ENCODE assay signal across 8 cellular contexts in the genomic region with DNA sequence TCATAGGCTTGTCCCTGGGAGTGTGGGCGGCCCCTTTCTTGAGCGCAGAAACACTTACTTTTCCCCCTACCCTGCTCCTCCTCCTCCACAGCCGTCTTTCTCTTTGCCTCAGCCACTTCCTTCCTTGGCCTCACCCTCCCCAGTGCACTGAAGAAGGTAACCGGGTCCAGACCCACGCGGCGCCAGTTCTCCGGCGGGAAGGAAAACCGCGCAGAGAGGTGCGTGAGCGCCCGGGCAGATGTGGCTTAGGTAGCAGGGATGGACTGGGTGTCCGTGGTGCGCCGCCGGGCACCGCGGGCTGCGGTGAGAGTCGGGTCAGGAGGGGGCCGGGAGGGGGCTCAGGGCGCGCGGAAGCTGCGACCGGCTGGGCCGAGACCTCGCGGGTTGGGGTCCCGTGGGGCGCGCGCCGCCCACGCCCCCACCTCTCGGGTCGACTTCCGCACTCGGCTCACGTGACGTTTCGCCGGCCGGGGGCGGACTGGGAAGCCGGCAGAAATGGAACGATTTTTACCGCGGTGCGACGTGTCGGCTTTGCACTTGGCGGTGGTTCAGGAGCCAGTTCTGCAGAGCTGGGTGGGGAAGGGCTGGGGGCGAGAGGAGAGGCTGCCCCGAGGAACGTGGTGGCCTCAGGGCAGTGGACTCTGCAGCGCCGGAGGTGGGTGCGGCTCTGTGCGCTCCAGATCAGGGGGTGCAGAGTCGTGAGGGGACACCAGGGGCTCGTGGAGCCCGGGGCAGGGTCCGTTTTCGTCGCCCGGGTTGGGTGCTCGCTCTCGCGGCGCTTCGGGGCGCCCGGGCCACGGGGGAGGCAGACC. TPM values are rescaled to one million over a fixed set of nuclear protein-coding genes. Genes with fewer than 3 reads are reported as not detected.
A peak's percentile ranks its signal among the peaks of the same experiment; 100 is the strongest.
DNase-seq lines count a peak whose midpoint lies in the region; ATAC-seq, FAIRE-seq and TF ChIP-seq lines count a peak whose summit lies in the region.

Gene ABRACL (plus strand): TSS at position 88 of the 812 bp plus-strand sequence. CDS start 5,416 bp downstream, outside the sequence.

- H3K4me2 ChIP-seq in A549, result peak within 1 kb of the TSS; percentile 82

- POLR2A ChIA-PET in A549 (lab: Yijun Ruan, JAX), result no interaction called here

- H3K9me3 ChIP-seq in A549 (no peaks in the 10 kb centered on the region), colonic mucosa (no peaks in the 10 kb centered on the region)

- no peaks in the 10 kb centered on the region for H3K36me3 ChIP-seq in colonic mucosa

- H3K4me1 ChIP-seq in A549, result peaks cover 9% of the 10 kb centered on the region; the same call in 2 of the 3 replicates
- H3K4me1 ChIP-seq in colonic mucosa, result no peaks in the 10 kb centered on the region

- H3K4me3 ChIP-seq in A549 (peak within 1 kb of the TSS; percentile 86), colonic mucosa (peak within 1 kb of the TSS; percentile 87)

- WGBS in A549 (ENCODE audit: missing lambda C conversion rate), result 0% methylated on average over 5 of the region's 77 CpGs

- TF ChIP-seq RAD21 in A549 (conservative IDR thresholded peaks at IDR 0.05 in 1 of 2, IDR thresholded peaks at IDR 0.05 in 1 of 2), result no peak

- H3K27ac ChIP-seq in A549 (peak within 1 kb of the TSS; percentile 83 to 94), colonic mucosa (peak within 1 kb of the TSS; percentile 85)

- peak within 1 kb of the TSS; percentile 57 to 93 for H3K9ac ChIP-seq in colonic mucosa (ENCODE audit: low read depth in 2 of 2, low read length in 2 of 2)

- peak; percentile 87 to 96 for ATAC-seq in A549
- ATAC-seq in GM18858 (IDR thresholded peaks at IDR 0.05; ENCODE audit: unreplicated experiment), result peak; percentile 17
- ATAC-seq in HG03095 (IDR thresholded peaks at IDR 0.05; ENCODE audit: unreplicated experiment), result peak; percentile 62
- peak; percentile 63 for ATAC-seq in left lobe of liver

- FAIRE-seq in A549 (lab: Jason Lieb, UNC), result no peak

- TF ChIP-seq POLR2A in A549 (IDR thresholded peaks at IDR 0.05; ENCODE audit: low read length), result peak; percentile 5; the same call in 1 of the 2 replicates

- intact Hi-C loops in colonic mucosa (cut with DNase I), result no loop called here

- DNase-seq in A549 (ENCODE audit: low read depth in 1 of 2, low spot score in 1 of 2), result peak; percentile 42 to 63
- DNase-seq in NCI-H345 treated with DMSO at 0.1 percent for 48 hours (lab: John Stamatoyannopoulos, UW; ENCODE audit: unreplicated experiment), result peak; percentile 50
- peak; percentile 79 to 87 for DNase-seq in activated CD4-positive, alpha-beta T cell treated with anti-CD3 and anti-CD28 coated beads for 4 hours
- DNase-seq in colonic mucosa, result peak; percentile 85
- peak; percentile 77 for DNase-seq in left lobe of liver (ENCODE audit: low spot score)
- DNase-seq in stimulated activated CD4-positive, alpha-beta T cell treated with anti-CD3 and anti-CD28 coated beads, Interleukin-2, amount 100 ng/mL, for 4 hours (ENCODE audit: low read depth), result peak; percentile 83

- CTCF ChIA-PET in A549 (lab: Yijun Ruan, JAX), result no interaction called here

- TF ChIP-seq EP300 in A549 (IDR thresholded peaks at IDR 0.05), result no peak

- TF ChIP-seq CTCF in A549 (IDR thresholded peaks at IDR 0.05) (no peak), colonic mucosa (IDR thresholded peaks at IDR 0.05) (no peak)

- H3K27me3 ChIP-seq in colonic mucosa, result no peaks in the 10 kb centered on the region

TF ChIP-seq in A549, 52 proteins besides CTCF, POLR2A, EP300 and RAD21 (continues in another document):
- no peak for TF ChIP-seq ZNF302 (CRISPR knock-in tag; IDR thresholded peaks at IDR 0.05)
- TF ChIP-seq PHF8 (IDR thresholded peaks at IDR 0.05; ENCODE audit: borderline replicate concordance, low read depth), result peak; percentile 43; the same call in 1 of the 2 replicates
- TF ChIP-seq RFX5 (IDR thresholded peaks at IDR 0.05), result no peak
- no peak for TF ChIP-seq HOXB13 (CRISPR knock-in tag; IDR thresholded peaks at IDR 0.05; ENCODE audit: low read depth)
- no peak for TF ChIP-seq FOSB (CRISPR knock-in tag; IDR thresholded peaks at IDR 0.05)
- no peak for TF ChIP-seq ZFP36 (IDR thresholded peaks at IDR 0.05; ENCODE audit: borderline replicate concordance, partially characterized antibody)
- TF ChIP-seq TP53 (CRISPR knock-in tag; IDR thresholded peaks at IDR 0.05), result no peak
- peak; percentile 68; the same call in 1 of the 2 replicates for TF ChIP-seq HDAC2 (IDR thresholded peaks at IDR 0.05)
- no peak for TF ChIP-seq CHD2 (IDR thresholded peaks at IDR 0.05; ENCODE audit: low read length, partially characterized antibody)
- TF ChIP-seq REST (IDR thresholded peaks at IDR 0.05), result no peak
- TF ChIP-seq BCL3 (IDR thresholded peaks at IDR 0.05), result no peak
- TF ChIP-seq PBX3 (IDR thresholded peaks at IDR 0.05), result no peak
- TF ChIP-seq RARB (CRISPR knock-in tag; IDR thresholded peaks at IDR 0.05), result no peak
- no peak for TF ChIP-seq KDM5A (IDR thresholded peaks at IDR 0.05)
- TF ChIP-seq, protein P1, sequence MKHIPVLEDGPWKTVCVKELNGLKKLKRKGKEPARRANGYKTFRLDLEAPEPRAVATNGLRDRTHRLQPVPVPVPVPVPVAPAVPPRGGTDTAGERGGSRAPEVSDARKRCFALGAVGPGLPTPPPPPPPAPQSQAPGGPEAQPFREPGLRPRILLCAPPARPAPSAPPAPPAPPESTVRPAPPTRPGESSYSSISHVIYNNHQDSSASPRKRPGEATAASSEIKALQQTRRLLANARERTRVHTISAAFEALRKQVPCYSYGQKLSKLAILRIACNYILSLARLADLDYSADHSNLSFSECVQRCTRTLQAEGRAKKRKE (CRISPR knock-in tag; IDR thresholded peaks at IDR 0.05; ENCODE audit: low read depth), result no peak
- no peak for TF ChIP-seq EHF (CRISPR knock-in tag; IDR thresholded peaks at IDR 0.05)
- no peak for TF ChIP-seq SREBF2 (IDR thresholded peaks at IDR 0.05)
- TF ChIP-seq, protein P2, sequence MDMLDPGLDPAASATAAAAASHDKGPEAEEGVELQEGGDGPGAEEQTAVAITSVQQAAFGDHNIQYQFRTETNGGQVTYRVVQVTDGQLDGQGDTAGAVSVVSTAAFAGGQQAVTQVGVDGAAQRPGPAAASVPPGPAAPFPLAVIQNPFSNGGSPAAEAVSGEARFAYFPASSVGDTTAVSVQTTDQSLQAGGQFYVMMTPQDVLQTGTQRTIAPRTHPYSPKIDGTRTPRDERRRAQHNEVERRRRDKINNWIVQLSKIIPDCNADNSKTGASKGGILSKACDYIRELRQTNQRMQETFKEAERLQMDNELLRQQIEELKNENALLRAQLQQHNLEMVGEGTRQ (IDR thresholded peaks at IDR 0.05), result peak; percentile 78
- TF ChIP-seq FOXS1 (CRISPR knock-in tag; IDR thresholded peaks at IDR 0.05), result no peak
- TF ChIP-seq FOSL2 (IDR thresholded peaks at IDR 0.05), result no peak
- TF ChIP-seq FOSL2 (CRISPR knock-in tag; IDR thresholded peaks at IDR 0.05), result no peak
- no peak for TF ChIP-seq MYC (IDR thresholded peaks at IDR 0.05; ENCODE audit: borderline replicate concordance, low read length)

RNA-seq across cellular contexts. Expression of gene ABRACL, which starts in this region (rescaled TPM):
- polyA plus RNA-seq in A549 (2011; rRNA removed), result 27.1 and 40.3 TPM in 2 replicates
- 22.5 and 27.1 TPM in 2 replicates for polyA plus RNA-seq in A549 (2012; cell fraction: cytosol; rRNA removed)
- polyA plus RNA-seq in A549 (2012; cell fraction: nucleus; rRNA removed), result 8.3 and 13.1 TPM in 2 replicates
- 60.7 to 65.8 TPM (median 63.3 TPM) in 3 replicates for polyA plus RNA-seq in A549 (2017; fragmentation: RNase III; extraction: RNeasy Plus Mini Kit Qiagen cat#74134 plus additional on column Dnase treatment)
- polyA minus RNA-seq in A549 (2011; rRNA and poly(A)+ RNA removed), result 3.5 and 4.5 TPM in 2 replicates
- total RNA-seq in colonic mucosa, result 10 to 100 TPM; 64.7 to 90.6 TPM
- total RNA-seq in left lobe of liver, result 49.8 TPM

Comparison
In these comparisons a context has a peak if more than half of its experiments do, and no peak if none do; other contexts are left out.
1. Peak in every context shown above with its lines: DNase-seq, ATAC-seq, H3K4me3 ChIP-seq and H3K27ac ChIP-seq.
2. ATAC-seq: peak in every context shown above with its lines; median percentile 92 in A549; 63 in left lobe of liver; 62 in HG03095; 17 in GM18858.